ENCODE assay signal across 9 cellular contexts in the genomic region with DNA sequence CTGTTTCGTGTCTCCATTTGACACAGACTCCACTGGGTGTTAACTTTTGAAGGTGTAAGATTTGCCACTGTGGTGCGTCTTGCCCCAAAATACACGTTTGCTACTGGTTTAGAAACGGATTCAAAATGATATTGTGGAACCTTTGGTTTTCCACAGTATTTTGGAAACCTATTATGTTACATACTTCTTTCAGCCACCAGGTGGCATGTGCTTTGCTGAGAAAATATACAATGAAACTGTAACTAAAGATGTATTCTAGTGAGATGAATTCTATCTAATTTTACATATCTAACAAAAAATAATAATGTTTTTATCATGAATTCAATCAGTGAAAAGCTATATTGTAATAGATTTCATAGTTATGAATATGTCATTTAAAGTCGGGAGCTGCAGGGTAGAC. TPM values are rescaled to one million over a fixed set of nuclear protein-coding genes. Genes with fewer than 3 reads are reported as not detected.
A peak's percentile ranks its signal among the peaks of the same experiment; 100 is the strongest.
DNase-seq lines count a peak whose midpoint lies in the region; ATAC-seq and TF ChIP-seq lines count a peak whose summit lies in the region.
"Had no signal": no experiment of that assay in that cellular context is flagged by ENCODE, and none has a peak within 500 bp of the region (broad histone marks: within the 10 kb centered on the region; RNA-seq: fewer than 3 reads in every experiment).

No MANE protein-coding gene starts in this region.

- H3K27me3 ChIP-seq in adrenal gland (no peaks in the 10 kb centered on the region), lower lobe of right lung (ENCODE audit: low read depth) (no peaks in the 10 kb centered on the region)

- H3K27ac ChIP-seq in adrenal gland (no peak overlapping the region), lower lobe of right lung (no peak overlapping the region)

- H3K9me3 ChIP-seq in adrenal gland (replicated peaks in 1 of 3): no peaks in the 10 kb centered on the region
- no peaks in the 10 kb centered on the region for H3K9me3 ChIP-seq in lower lobe of right lung

- peak; percentile 57 for ATAC-seq in HG02852 (IDR thresholded peaks at IDR 0.05; ENCODE audit: unreplicated experiment)
- no peak for ATAC-seq in lower lobe of right lung
- no peak for ATAC-seq in GM21619 (IDR thresholded peaks at IDR 0.05; ENCODE audit: unreplicated experiment)

- no peak for TF ChIP-seq POLR2A in adrenal gland (IDR thresholded peaks at IDR 0.05)

- WGBS in adrenal gland, 4 donors: 29 to 37% (median 34%) methylated on average over 5 of the region's 5 CpGs

- H3K36me3 ChIP-seq in adrenal gland (replicated peaks in 1 of 2) (no peaks in the 10 kb centered on the region), lower lobe of right lung (no peaks in the 10 kb centered on the region)

- no peak overlapping the region for H3K4me3 ChIP-seq in adrenal gland
- no peak overlapping the region for H3K4me3 ChIP-seq in lower lobe of right lung

- intact Hi-C loops in adrenal gland (cut with DNase I): no loop called here
- intact Hi-C loops in lower lobe of right lung (cut with DNase I): no loop called here

- DNase-seq in EH (ENCODE audit: low read depth): peak; percentile 1
- DNase-seq in adrenal gland: peak in 1 of 7 donors; percentile 4
- no peak for DNase-seq in lower lobe of right lung
- DNase-seq in activated gamma-delta T cell treated with Interleukin-2 at 50 U/mL for 16 hours: no peak
- no peak for DNase-seq in NCI-H2171 treated with DMSO at 0.1 percent for 48 hours (lab: John Stamatoyannopoulos, UW)
- DNase-seq in NCI-H2029 treated with DMSO at 0.1 percent for 48 hours (lab: John Stamatoyannopoulos, UW): no peak

- TF ChIP-seq CTCF in adrenal gland (IDR thresholded peaks at IDR 0.05) (peak; percentile 29 to 72 (median 44)), lower lobe of right lung (IDR thresholded peaks at IDR 0.05) (peak; percentile 35)

- no peaks in the 10 kb centered on the region for H3K4me1 ChIP-seq in adrenal gland (replicated peaks in 1 of 2)
- H3K4me1 ChIP-seq in lower lobe of right lung: no peaks in the 10 kb centered on the region

RNA-seq across cellular contexts. Expression of gene SLITRK4, which starts 28.4 kb away (rescaled TPM):
- total RNA-seq in adrenal gland (10 to 100 TPM; 18.1 to 80.2 (median 40.8) TPM), lower lobe of right lung (0.74 TPM)
- 10 to 100 TPM in 1 of 3 donors, 1 to 10 TPM in 2; 6.0 to 27.6 (median 9.1) TPM for polyA plus RNA-seq in adrenal gland

RNA-seq across cellular contexts. Expression of gene SPANXN2, which starts 56.2 kb away (rescaled TPM):
- total RNA-seq in adrenal gland (not detected), lower lobe of right lung (not detected)
- polyA plus RNA-seq in adrenal gland: not detected
- polyA plus RNA-seq: esophagus had no signal

Comparison
In these comparisons a context has a peak if more than half of its experiments do, and no peak if none do; other contexts are left out.
1. RNA of gene SLITRK4, which starts 28.4 kb away (total RNA-seq): 18.1 to 80.2 TPM in adrenal gland; 0.74 TPM in lower lobe of right lung (single experiment); every median in the first group is over 10 times any median in the second.